ENCODE assay signal across 9 cellular contexts in genomic region chr15:62110000-62110851, GRCh38. TPM values are rescaled to one million over a fixed set of nuclear protein-coding genes. Genes with fewer than 3 reads are reported as not detected.
DNase-seq lines count a peak whose midpoint lies in the region; ATAC-seq and TF ChIP-seq lines count a peak whose summit lies in the region.
"Had no signal": no experiment of that assay in that cellular context is flagged by ENCODE, and none has a peak within 500 bp of the region (broad histone marks: within the 10 kb centered on the region; RNA-seq: fewer than 3 reads in every experiment).

No MANE protein-coding gene starts in this region.

- peak overlapping the region; percentile 83 for H3K27ac Mint-ChIP-seq in activated T-cell treated with anti-CD3 and anti-CD28 coated beads, Interleukin-2, amount 50 U/mL, for 24 hours
- H3K27ac Mint-ChIP-seq in natural killer cell, result no peak overlapping the region

- H3K27me3 Mint-ChIP-seq in activated T-cell treated with anti-CD3 and anti-CD28 coated beads, Interleukin-2, amount 50 U/mL, for 24 hours, result peaks cover 28% of the 10 kb centered on the region
- H3K27me3 Mint-ChIP-seq in natural killer cell (ENCODE audit: low read depth in 2 of 2), result peaks cover 23 to 25% of the 10 kb centered on the region in 2 donors

- ATAC-seq in SK-N-SH treated with all-trans-retinoic acid at 6 μM for 48 hours (peak; percentile 74), left cardiac atrium (peak; percentile 62 to 67), HG02885 (IDR thresholded peaks at IDR 0.05; ENCODE audit: poor library complexity, unreplicated experiment) (no peak), GM18520 (IDR thresholded peaks at IDR 0.05; ENCODE audit: unreplicated experiment) (no peak), natural killer cell (no peak)

- no peak overlapping the region for H3K4me3 ChIP-seq in tibial artery
- H3K4me3 ChIP-seq: BLaER1 treated with 17β-estradiol and CSF1 and Interleukin-3, amounts not matched to agents 10 nM and 100 nM had no signal

- no peaks in the 10 kb centered on the region for H3K36me3 ChIP-seq in tibial artery
- H3K36me3 ChIP-seq: BLaER1 treated with 17β-estradiol and CSF1 and Interleukin-3, amounts not matched to agents 10 nM and 100 nM had no signal

- no peaks in the 10 kb centered on the region for H3K9me3 ChIP-seq in tibial artery
- H3K9me3 ChIP-seq: BLaER1 treated with 17β-estradiol and CSF1 and Interleukin-3, amounts not matched to agents 10 nM and 100 nM had no signal

- H3K9me3 Mint-ChIP-seq in activated T-cell treated with anti-CD3 and anti-CD28 coated beads, Interleukin-2, amount 50 U/mL, for 24 hours, result no peaks in the 10 kb centered on the region
- no peaks in the 10 kb centered on the region for H3K9me3 Mint-ChIP-seq in natural killer cell

- no peaks in the 10 kb centered on the region for H3K36me3 Mint-ChIP-seq in activated T-cell treated with anti-CD3 and anti-CD28 coated beads, Interleukin-2, amount 50 U/mL, for 24 hours (ENCODE audit: low read depth)
- no peaks in the 10 kb centered on the region for H3K36me3 Mint-ChIP-seq in natural killer cell

- peaks cover 0 to 29% (median 11%) of the 10 kb centered on the region in 4 donors for H3K4me1 ChIP-seq in tibial artery

- H3K4me3 Mint-ChIP-seq in activated T-cell treated with anti-CD3 and anti-CD28 coated beads, Interleukin-2, amount 50 U/mL, for 24 hours, result no peak overlapping the region
- H3K4me3 Mint-ChIP-seq in natural killer cell, result no peak overlapping the region

- intact Hi-C loops in left cardiac atrium (cut with DNase I), result no loop called here
- intact Hi-C loops in tibial artery (cut with DNase I; ENCODE audit: low total_unique reads), result no loop called here
- intact Hi-C loops in natural killer cell (cut with micrococcal nuclease), result no loop called here

- no peak for DNase-seq in activated T-cell treated with anti-CD3 and anti-CD28 coated beads, Interleukin-2, amount 50 U/mL, for 24 hours
- DNase-seq in activated T-cell treated with anti-CD3 and anti-CD28 coated beads, Interleukin-2, amount 50 U/mL, for 48 hours, result no peak
- DNase-seq in left cardiac atrium (no peak), tibial artery (peak in 1 of 2 donors; percentile 32), natural killer cell (no peak)

- H3K4me1 Mint-ChIP-seq in activated T-cell treated with anti-CD3 and anti-CD28 coated beads, Interleukin-2, amount 50 U/mL, for 24 hours (ENCODE audit: low read depth), result peaks cover 24% of the 10 kb centered on the region
- no peaks in the 10 kb centered on the region for H3K4me1 Mint-ChIP-seq in natural killer cell

- no peaks in the 10 kb centered on the region for H3K27me3 ChIP-seq in tibial artery
- H3K27me3 ChIP-seq: BLaER1 treated with 17β-estradiol and CSF1 and Interleukin-3, amounts not matched to agents 10 nM and 100 nM had no signal

- no peak for TF ChIP-seq CTCF in tibial artery (IDR thresholded peaks at IDR 0.05)
- no peak for TF ChIP-seq CTCF in natural killer cell (IDR thresholded peaks at IDR 0.05)

- H3K27ac ChIP-seq in tibial artery, result peak overlapping the region; percentile 44 to 47
- H3K27ac ChIP-seq: BLaER1 treated with 17β-estradiol and CSF1 and Interleukin-3, amounts not matched to agents 10 nM and 100 nM had no signal

TF ChIP-seq in SK-N-SH treated with all-trans-retinoic acid at 6 μM for 48 hours, 23 proteins besides CTCF, POLR2A, EP300 and RAD21:
- TF ChIP-seq ZNF565 (CRISPR knock-in tag; conservative IDR thresholded peaks at IDR 0.05; ENCODE audit: low read depth), result no peak
- peak; percentile 54; the same call in 1 of the 2 replicates for TF ChIP-seq TCF4 (CRISPR knock-in tag; IDR thresholded peaks at IDR 0.05; ENCODE audit: borderline replicate concordance)
- no peak for TF ChIP-seq ZC3H10 (CRISPR knock-in tag; IDR thresholded peaks at IDR 0.05)
- TF ChIP-seq CSRNP3 (CRISPR knock-in tag; IDR thresholded peaks at IDR 0.05), result no peak
- peak; percentile 7; the same call in 1 of the 2 replicates for TF ChIP-seq ZNF8 (CRISPR knock-in tag; IDR thresholded peaks at IDR 0.05)
- no peak for TF ChIP-seq ZFP30 (CRISPR knock-in tag; IDR thresholded peaks at IDR 0.05)
- no peak for TF ChIP-seq BACH2 (CRISPR knock-in tag; IDR thresholded peaks at IDR 0.05; ENCODE audit: borderline replicate concordance)
- no peak for TF ChIP-seq RARB (CRISPR knock-in tag; IDR thresholded peaks at IDR 0.05)
- no peak for TF ChIP-seq OSR1 (CRISPR knock-in tag; IDR thresholded peaks at IDR 0.05)
- TF ChIP-seq ARNTL (CRISPR knock-in tag; IDR thresholded peaks at IDR 0.05; ENCODE audit: borderline replicate concordance, low read depth), result no peak
- peak; percentile 54; the same call in 1 of the 2 replicates for TF ChIP-seq TOX (CRISPR knock-in tag; IDR thresholded peaks at IDR 0.05; ENCODE audit: borderline replicate concordance)
- no peak for TF ChIP-seq CSDC2 (CRISPR knock-in tag; IDR thresholded peaks at IDR 0.05)
- peak; percentile 61 for TF ChIP-seq ISL1 (CRISPR knock-in tag; IDR thresholded peaks at IDR 0.05)

RNA-seq across cellular contexts. Expression of gene C2CD4A, which starts 43.4 kb away (rescaled TPM):
- total RNA-seq in left cardiac atrium (not detected), natural killer cell (not detected)

RNA-seq across cellular contexts. Expression of gene VPS13C, which starts 50.0 kb away (rescaled TPM):
- total RNA-seq in left cardiac atrium (10 to 100 TPM; 33.2 to 34.5 TPM), natural killer cell (100 to 1,000 TPM; 155 to 204 (median 164) TPM)

RNA-seq across cellular contexts. Expression of gene C2CD4B, which starts 54.9 kb away (rescaled TPM):
- total RNA-seq in left cardiac atrium (1 to 10 TPM; 3.1 to 4.1 TPM), natural killer cell (under 1 TPM in 1 of 3 donors, not detected in 2; 0.75 TPM)

Comparison
In these comparisons a context has a peak if more than half of its experiments do, and no peak if none do; other contexts are left out.
1. ATAC-seq: peak in SK-N-SH treated with all-trans-retinoic acid at 6 μM for 48 hours (single experiment) and left cardiac atrium (2 of 2); none in HG02885 (single experiment), GM18520 (single experiment) and natural killer cell (0 of 3).
2. RNA of gene VPS13C, which starts 50.0 kb away (total RNA-seq): 155 to 204 TPM in natural killer cell; 33.2 to 34.5 TPM in left cardiac atrium; every median in the first group is over 4 times any median in the second.